In the genomic region with DNA sequence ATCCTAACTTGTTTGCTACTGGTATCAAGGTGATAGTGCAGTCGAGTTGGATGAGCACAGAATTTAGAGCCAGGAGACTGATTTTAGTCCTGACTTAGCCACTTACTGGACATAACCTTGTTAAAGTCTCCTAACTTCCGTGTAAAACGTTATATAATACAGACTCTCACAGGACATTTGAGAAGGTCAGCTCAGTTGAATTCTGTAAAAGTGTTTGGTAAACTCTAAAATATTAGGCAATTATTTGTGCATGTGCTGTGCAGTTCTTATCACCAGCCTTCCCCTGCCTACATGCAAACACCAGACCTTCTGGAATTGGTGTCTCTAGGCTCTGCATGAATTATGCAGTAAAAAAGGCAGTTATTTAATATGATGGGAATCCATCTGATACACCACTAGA, we compare ENCODE assay signal across 1 cellular context.
TF ChIP-seq lines count a peak whose summit lies in the region.

No MANE protein-coding gene starts in this region.

TF ChIP-seq in liver, 16 proteins besides CTCF, POLR2A, EP300 and RAD21 (continued from another document):
- TF ChIP-seq YY1 (IDR thresholded peaks at IDR 0.05) (peak; percentile 62), SP1 (IDR thresholded peaks at IDR 0.05) (peak; percentile 47), RXRA (IDR thresholded peaks at IDR 0.05) (peak; percentile 79 to 92), EGR1 (IDR thresholded peaks at IDR 0.05; ENCODE audit: low read depth in 2 of 2) (peak in 1 of 2 donors; percentile 46), JUND (IDR thresholded peaks at IDR 0.05) (peak in 1 of 2 donors; percentile 48)
- TF ChIP-seq, protein P1, sequence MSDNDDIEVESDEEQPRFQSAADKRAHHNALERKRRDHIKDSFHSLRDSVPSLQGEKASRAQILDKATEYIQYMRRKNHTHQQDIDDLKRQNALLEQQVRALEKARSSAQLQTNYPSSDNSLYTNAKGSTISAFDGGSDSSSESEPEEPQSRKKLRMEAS (IDR thresholded peaks at IDR 0.05), result peak; percentile 86
- TF ChIP-seq, protein P2, sequence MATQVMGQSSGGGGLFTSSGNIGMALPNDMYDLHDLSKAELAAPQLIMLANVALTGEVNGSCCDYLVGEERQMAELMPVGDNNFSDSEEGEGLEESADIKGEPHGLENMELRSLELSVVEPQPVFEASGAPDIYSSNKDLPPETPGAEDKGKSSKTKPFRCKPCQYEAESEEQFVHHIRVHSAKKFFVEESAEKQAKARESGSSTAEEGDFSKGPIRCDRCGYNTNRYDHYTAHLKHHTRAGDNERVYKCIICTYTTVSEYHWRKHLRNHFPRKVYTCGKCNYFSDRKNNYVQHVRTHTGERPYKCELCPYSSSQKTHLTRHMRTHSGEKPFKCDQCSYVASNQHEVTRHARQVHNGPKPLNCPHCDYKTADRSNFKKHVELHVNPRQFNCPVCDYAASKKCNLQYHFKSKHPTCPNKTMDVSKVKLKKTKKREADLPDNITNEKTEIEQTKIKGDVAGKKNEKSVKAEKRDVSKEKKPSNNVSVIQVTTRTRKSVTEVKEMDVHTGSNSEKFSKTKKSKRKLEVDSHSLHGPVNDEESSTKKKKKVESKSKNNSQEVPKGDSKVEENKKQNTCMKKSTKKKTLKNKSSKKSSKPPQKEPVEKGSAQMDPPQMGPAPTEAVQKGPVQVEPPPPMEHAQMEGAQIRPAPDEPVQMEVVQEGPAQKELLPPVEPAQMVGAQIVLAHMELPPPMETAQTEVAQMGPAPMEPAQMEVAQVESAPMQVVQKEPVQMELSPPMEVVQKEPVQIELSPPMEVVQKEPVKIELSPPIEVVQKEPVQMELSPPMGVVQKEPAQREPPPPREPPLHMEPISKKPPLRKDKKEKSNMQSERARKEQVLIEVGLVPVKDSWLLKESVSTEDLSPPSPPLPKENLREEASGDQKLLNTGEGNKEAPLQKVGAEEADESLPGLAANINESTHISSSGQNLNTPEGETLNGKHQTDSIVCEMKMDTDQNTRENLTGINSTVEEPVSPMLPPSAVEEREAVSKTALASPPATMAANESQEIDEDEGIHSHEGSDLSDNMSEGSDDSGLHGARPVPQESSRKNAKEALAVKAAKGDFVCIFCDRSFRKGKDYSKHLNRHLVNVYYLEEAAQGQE (IDR thresholded peaks at IDR 0.05), result peak; percentile 52
